Comparison of ENCODE assay signal across 1 cellular context in the genomic region with DNA sequence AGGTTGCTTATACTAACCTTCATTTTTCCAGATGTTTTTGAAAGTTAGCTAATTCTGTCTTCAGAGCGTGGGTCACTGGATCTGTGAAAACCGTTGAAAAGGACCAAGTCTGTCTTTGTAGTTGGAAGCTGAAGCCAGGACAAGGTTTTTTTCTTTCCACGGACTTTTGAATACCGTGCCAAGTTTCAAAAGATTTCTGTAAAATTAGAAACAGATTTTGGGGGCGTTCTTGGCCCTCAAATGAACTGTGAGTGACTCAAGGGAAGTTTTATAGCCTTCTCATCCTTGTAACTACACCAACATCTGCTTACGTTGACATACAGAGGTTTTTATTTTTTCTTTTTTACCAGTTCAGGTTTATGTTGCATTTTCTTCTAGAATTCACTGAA.
TF ChIP-seq lines count a peak whose summit lies in the region.

A gene with protein sequence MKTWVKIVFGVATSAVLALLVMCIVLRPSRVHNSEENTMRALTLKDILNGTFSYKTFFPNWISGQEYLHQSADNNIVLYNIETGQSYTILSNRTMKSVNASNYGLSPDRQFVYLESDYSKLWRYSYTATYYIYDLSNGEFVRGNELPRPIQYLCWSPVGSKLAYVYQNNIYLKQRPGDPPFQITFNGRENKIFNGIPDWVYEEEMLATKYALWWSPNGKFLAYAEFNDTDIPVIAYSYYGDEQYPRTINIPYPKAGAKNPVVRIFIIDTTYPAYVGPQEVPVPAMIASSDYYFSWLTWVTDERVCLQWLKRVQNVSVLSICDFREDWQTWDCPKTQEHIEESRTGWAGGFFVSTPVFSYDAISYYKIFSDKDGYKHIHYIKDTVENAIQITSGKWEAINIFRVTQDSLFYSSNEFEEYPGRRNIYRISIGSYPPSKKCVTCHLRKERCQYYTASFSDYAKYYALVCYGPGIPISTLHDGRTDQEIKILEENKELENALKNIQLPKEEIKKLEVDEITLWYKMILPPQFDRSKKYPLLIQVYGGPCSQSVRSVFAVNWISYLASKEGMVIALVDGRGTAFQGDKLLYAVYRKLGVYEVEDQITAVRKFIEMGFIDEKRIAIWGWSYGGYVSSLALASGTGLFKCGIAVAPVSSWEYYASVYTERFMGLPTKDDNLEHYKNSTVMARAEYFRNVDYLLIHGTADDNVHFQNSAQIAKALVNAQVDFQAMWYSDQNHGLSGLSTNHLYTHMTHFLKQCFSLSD (minus strand): TSS at position 141 of the 389 bp plus-strand sequence. CDS start 118 bp downstream, at position 23.

TF ChIP-seq in WTC11, 78 proteins besides CTCF, POLR2A, EP300 and RAD21 (continued from another document):
- TF ChIP-seq, protein P1, sequence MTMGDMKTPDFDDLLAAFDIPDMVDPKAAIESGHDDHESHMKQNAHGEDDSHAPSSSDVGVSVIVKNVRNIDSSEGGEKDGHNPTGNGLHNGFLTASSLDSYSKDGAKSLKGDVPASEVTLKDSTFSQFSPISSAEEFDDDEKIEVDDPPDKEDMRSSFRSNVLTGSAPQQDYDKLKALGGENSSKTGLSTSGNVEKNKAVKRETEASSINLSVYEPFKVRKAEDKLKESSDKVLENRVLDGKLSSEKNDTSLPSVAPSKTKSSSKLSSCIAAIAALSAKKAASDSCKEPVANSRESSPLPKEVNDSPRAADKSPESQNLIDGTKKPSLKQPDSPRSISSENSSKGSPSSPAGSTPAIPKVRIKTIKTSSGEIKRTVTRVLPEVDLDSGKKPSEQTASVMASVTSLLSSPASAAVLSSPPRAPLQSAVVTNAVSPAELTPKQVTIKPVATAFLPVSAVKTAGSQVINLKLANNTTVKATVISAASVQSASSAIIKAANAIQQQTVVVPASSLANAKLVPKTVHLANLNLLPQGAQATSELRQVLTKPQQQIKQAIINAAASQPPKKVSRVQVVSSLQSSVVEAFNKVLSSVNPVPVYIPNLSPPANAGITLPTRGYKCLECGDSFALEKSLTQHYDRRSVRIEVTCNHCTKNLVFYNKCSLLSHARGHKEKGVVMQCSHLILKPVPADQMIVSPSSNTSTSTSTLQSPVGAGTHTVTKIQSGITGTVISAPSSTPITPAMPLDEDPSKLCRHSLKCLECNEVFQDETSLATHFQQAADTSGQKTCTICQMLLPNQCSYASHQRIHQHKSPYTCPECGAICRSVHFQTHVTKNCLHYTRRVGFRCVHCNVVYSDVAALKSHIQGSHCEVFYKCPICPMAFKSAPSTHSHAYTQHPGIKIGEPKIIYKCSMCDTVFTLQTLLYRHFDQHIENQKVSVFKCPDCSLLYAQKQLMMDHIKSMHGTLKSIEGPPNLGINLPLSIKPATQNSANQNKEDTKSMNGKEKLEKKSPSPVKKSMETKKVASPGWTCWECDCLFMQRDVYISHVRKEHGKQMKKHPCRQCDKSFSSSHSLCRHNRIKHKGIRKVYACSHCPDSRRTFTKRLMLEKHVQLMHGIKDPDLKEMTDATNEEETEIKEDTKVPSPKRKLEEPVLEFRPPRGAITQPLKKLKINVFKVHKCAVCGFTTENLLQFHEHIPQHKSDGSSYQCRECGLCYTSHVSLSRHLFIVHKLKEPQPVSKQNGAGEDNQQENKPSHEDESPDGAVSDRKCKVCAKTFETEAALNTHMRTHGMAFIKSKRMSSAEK (CRISPR knock-in tag; IDR thresholded peaks at IDR 0.05; ENCODE audit: borderline replicate concordance) = no peak
